In genomic region chr1:4701276-4701675, GRCh38 we compare ENCODE assay signal across 13 cellular contexts.
"Had no signal": no experiment of that assay in that cellular context is flagged by ENCODE, and none has a peak within 500 bp of the region (broad histone marks: within the 10 kb centered on the region; RNA-seq: fewer than 3 reads in every experiment).

No MANE protein-coding gene starts in this region.

- H3K4me1 ChIP-seq: stomach, thyroid gland had no signal

- H3K27me3 ChIP-seq: hepatocyte, thyroid gland had no signal

- DNase-seq: esophagus squamous epithelium; foreskin fibroblast; kidney; mammary epithelial cell; naive thymus-derived CD4-positive, alpha-beta T cell; nephron progenitor cell; small intestine; stimulated activated CD4-positive, alpha-beta T cell treated with anti-CD3 and anti-CD28 coated beads, Interleukin-12 subunit alpha, Interleukin-12 subunit beta, amount 100 ng/mL, for 4 hours; stimulated activated naive CD4-positive, alpha-beta T cell; stomach had no signal

- H3K27ac ChIP-seq: esophagus squamous epithelium, hepatocyte, stomach, thyroid gland had no signal

- H3K4me1 Mint-ChIP-seq: naive thymus-derived CD4-positive, alpha-beta T cell had no signal

- H3K9me3 Mint-ChIP-seq: type B pancreatic cell had no signal

- H3K27ac Mint-ChIP-seq: naive thymus-derived CD4-positive, alpha-beta T cell; type B pancreatic cell had no signal

- H3K36me3 Mint-ChIP-seq: naive thymus-derived CD4-positive, alpha-beta T cell; type B pancreatic cell had no signal

- H3K4me3 ChIP-seq: esophagus squamous epithelium, hepatocyte, stomach, thyroid gland had no signal

- H3K9me3 ChIP-seq: esophagus squamous epithelium, stomach, thyroid gland had no signal

- H3K4me3 Mint-ChIP-seq: naive thymus-derived CD4-positive, alpha-beta T cell; nephron progenitor cell; type B pancreatic cell had no signal

- H3K36me3 ChIP-seq: esophagus squamous epithelium, stomach, thyroid gland had no signal

- H3K4me2 ChIP-seq: hepatocyte had no signal

- ATAC-seq: naive thymus-derived CD4-positive, alpha-beta T cell had no signal

- H2AFZ ChIP-seq: hepatocyte had no signal
